Comparison of ENCODE assay signal across 8 cellular contexts in the genomic region with DNA sequence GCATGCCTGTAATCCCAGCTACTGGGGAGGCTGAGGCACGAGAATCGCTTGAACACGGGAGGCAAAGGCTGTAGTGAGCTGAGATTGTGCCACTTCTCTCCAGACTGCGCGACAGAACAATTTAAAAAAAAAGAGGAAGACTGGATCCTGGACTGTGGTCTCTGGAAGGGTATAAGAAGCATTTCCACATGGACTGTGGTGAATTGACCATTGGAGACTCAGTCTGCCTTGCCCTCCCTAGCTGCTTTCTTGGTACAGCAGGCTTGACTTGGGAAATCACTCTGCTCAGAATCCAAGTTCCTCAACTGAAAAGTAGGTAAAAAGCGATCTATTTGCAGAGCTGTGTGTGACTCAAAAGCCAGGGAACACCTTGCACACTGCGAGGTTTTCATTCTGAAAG. TPM values are rescaled to one million over a fixed set of nuclear protein-coding genes. Genes with fewer than 3 reads are reported as not detected.
DNase-seq lines count a peak whose midpoint lies in the region; ATAC-seq and TF ChIP-seq lines count a peak whose summit lies in the region.

No MANE protein-coding gene starts in this region.

- peak overlapping the region; percentile 97; the same call in 1 of the 2 replicates for H3K27ac ChIP-seq in C4-2B

- H3K9me3 Mint-ChIP-seq in HFFc6 (no peaks in the 10 kb centered on the region), nephron (no peaks in the 10 kb centered on the region)
- no peaks in the 10 kb centered on the region for H3K9me3 Mint-ChIP-seq in activated naive CD8-positive, alpha-beta T cell (ENCODE audit: low read depth)

- TF ChIP-seq CTCF in C4-2B (conservative IDR thresholded peaks at IDR 0.05), result no peak
- no peak for TF ChIP-seq CTCF in HFFc6 (IDR thresholded peaks at IDR 0.05)
- no peak for TF ChIP-seq CTCF in nephron (IDR thresholded peaks at IDR 0.05; ENCODE audit: unreplicated experiment in 3 of 3)

- H3K4me1 Mint-ChIP-seq in HFFc6 (ENCODE audit: low read depth), result peaks cover 23% of the 10 kb centered on the region
- peaks cover 31% of the 10 kb centered on the region for H3K4me1 Mint-ChIP-seq in activated naive CD8-positive, alpha-beta T cell (ENCODE audit: low read depth)
- H3K4me1 Mint-ChIP-seq in nephron, result peaks cover 30% of the 10 kb centered on the region

- H3K4me3 Mint-ChIP-seq in HFFc6 (peak overlapping the region; percentile 28; the same call in 1 of the 2 replicates), nephron (peak overlapping the region; percentile 41 to 91 (median 79))
- peak overlapping the region; percentile 89 for H3K4me3 Mint-ChIP-seq in activated naive CD8-positive, alpha-beta T cell

- no peak for ATAC-seq in GM18511 (IDR thresholded peaks at IDR 0.05; ENCODE audit: unreplicated experiment)

- DNase-seq in HFFc6, result no peak
- DNase-seq in nucleus accumbens (lab: John Stamatoyannopoulos, UW), result no peak
- no peak for DNase-seq in NK-92 (lab: John Stamatoyannopoulos, UW; ENCODE audit: unreplicated experiment)
- no peak for DNase-seq in activated effector memory CD4-positive, alpha-beta T cell treated with Interleukin-2 at 50 U/mL for 16 hours

- H3K27ac Mint-ChIP-seq in HFFc6 (no peak overlapping the region), nephron (peak overlapping the region; percentile 66 to 98 (median 93))
- H3K27ac Mint-ChIP-seq in activated naive CD8-positive, alpha-beta T cell, result peak overlapping the region; percentile 16

- H3K36me3 Mint-ChIP-seq in HFFc6 (ENCODE audit: low read depth) (peaks cover 6% of the 10 kb centered on the region; the same call in 1 of the 2 replicates), nephron (ENCODE audit: low read depth) (peaks cover 4% of the 10 kb centered on the region)
- no peaks in the 10 kb centered on the region for H3K36me3 Mint-ChIP-seq in activated naive CD8-positive, alpha-beta T cell

- H3K27me3 Mint-ChIP-seq in HFFc6 (ENCODE audit: insufficient read depth), result no peaks in the 10 kb centered on the region
- H3K27me3 Mint-ChIP-seq in activated naive CD8-positive, alpha-beta T cell, result no peaks in the 10 kb centered on the region
- peaks cover 3% of the 10 kb centered on the region for H3K27me3 Mint-ChIP-seq in nephron (ENCODE audit: low read depth)

RNA-seq across cellular contexts. Expression of a gene that starts 1.0 kb away (rescaled TPM):
- total RNA-seq in HFFc6 (2021; fragmentation: NEBNext Ultra II Directional; extraction: Animal tissue kit (Norgen Biotek cat#: 25700)), result 10 to 100 TPM; 65.8 to 81.6 (median 69.1) TPM

RNA-seq across cellular contexts. Expression of a gene that starts 8.9 kb away (rescaled TPM):
- total RNA-seq in HFFc6 (2021; fragmentation: NEBNext Ultra II Directional; extraction: Animal tissue kit (Norgen Biotek cat#: 25700)), result 10 to 100 TPM; 23.5 to 33.2 (median 27.9) TPM

Comparison
In these comparisons a context has a peak if more than half of its experiments do, and no peak if none do; other contexts are left out.
1. H3K4me3 Mint-ChIP-seq: peak in every context shown above with its lines; median percentile 89 in activated naive CD8-positive, alpha-beta T cell; 79 in nephron; 28 in HFFc6.